In the genomic region with DNA sequence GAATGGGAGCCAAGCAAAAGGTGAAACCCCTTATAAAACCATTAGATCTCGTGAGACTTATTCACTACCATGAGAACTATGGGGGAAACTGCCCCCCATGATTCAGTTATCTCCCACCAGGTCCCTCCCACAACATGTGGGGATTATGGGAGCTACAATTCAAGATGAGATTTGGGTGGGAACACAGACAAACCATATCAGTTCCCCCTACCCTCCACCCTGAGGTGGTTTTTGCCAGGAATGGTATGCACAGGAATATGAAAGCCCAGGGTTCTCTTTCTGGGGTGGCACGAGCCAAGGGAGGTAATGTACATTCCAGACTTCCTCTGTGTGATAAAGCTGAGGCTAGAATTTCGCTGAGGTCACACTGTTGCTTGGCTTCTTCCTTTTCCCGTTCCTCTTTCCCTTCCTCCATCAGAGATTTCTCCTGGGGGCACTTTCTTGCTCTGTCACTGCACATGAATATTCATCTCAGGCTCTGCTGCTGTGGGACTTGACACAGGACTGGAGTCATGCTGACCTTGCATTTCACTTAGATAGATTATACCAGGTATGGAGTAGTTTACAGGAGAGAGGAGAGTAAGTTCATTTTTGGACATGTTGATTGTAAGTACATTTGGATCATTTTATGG, we compare ENCODE assay signal across 1 cellular context.
TF ChIP-seq lines count a peak whose summit lies in the region.

No MANE protein-coding gene starts in this region.

TF ChIP-seq in K562, 482 proteins besides CTCF, POLR2A, EP300 and RAD21 (continued from another document and continues in another):
- TF ChIP-seq, protein P1, sequence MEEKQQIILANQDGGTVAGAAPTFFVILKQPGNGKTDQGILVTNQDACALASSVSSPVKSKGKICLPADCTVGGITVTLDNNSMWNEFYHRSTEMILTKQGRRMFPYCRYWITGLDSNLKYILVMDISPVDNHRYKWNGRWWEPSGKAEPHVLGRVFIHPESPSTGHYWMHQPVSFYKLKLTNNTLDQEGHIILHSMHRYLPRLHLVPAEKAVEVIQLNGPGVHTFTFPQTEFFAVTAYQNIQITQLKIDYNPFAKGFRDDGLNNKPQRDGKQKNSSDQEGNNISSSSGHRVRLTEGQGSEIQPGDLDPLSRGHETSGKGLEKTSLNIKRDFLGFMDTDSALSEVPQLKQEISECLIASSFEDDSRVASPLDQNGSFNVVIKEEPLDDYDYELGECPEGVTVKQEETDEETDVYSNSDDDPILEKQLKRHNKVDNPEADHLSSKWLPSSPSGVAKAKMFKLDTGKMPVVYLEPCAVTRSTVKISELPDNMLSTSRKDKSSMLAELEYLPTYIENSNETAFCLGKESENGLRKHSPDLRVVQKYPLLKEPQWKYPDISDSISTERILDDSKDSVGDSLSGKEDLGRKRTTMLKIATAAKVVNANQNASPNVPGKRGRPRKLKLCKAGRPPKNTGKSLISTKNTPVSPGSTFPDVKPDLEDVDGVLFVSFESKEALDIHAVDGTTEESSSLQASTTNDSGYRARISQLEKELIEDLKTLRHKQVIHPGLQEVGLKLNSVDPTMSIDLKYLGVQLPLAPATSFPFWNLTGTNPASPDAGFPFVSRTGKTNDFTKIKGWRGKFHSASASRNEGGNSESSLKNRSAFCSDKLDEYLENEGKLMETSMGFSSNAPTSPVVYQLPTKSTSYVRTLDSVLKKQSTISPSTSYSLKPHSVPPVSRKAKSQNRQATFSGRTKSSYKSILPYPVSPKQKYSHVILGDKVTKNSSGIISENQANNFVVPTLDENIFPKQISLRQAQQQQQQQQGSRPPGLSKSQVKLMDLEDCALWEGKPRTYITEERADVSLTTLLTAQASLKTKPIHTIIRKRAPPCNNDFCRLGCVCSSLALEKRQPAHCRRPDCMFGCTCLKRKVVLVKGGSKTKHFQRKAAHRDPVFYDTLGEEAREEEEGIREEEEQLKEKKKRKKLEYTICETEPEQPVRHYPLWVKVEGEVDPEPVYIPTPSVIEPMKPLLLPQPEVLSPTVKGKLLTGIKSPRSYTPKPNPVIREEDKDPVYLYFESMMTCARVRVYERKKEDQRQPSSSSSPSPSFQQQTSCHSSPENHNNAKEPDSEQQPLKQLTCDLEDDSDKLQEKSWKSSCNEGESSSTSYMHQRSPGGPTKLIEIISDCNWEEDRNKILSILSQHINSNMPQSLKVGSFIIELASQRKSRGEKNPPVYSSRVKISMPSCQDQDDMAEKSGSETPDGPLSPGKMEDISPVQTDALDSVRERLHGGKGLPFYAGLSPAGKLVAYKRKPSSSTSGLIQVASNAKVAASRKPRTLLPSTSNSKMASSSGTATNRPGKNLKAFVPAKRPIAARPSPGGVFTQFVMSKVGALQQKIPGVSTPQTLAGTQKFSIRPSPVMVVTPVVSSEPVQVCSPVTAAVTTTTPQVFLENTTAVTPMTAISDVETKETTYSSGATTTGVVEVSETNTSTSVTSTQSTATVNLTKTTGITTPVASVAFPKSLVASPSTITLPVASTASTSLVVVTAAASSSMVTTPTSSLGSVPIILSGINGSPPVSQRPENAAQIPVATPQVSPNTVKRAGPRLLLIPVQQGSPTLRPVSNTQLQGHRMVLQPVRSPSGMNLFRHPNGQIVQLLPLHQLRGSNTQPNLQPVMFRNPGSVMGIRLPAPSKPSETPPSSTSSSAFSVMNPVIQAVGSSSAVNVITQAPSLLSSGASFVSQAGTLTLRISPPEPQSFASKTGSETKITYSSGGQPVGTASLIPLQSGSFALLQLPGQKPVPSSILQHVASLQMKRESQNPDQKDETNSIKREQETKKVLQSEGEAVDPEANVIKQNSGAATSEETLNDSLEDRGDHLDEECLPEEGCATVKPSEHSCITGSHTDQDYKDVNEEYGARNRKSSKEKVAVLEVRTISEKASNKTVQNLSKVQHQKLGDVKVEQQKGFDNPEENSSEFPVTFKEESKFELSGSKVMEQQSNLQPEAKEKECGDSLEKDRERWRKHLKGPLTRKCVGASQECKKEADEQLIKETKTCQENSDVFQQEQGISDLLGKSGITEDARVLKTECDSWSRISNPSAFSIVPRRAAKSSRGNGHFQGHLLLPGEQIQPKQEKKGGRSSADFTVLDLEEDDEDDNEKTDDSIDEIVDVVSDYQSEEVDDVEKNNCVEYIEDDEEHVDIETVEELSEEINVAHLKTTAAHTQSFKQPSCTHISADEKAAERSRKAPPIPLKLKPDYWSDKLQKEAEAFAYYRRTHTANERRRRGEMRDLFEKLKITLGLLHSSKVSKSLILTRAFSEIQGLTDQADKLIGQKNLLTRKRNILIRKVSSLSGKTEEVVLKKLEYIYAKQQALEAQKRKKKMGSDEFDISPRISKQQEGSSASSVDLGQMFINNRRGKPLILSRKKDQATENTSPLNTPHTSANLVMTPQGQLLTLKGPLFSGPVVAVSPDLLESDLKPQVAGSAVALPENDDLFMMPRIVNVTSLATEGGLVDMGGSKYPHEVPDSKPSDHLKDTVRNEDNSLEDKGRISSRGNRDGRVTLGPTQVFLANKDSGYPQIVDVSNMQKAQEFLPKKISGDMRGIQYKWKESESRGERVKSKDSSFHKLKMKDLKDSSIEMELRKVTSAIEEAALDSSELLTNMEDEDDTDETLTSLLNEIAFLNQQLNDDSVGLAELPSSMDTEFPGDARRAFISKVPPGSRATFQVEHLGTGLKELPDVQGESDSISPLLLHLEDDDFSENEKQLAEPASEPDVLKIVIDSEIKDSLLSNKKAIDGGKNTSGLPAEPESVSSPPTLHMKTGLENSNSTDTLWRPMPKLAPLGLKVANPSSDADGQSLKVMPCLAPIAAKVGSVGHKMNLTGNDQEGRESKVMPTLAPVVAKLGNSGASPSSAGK (IDR thresholded peaks at IDR 0.05), result 0 out of 2 replicates have a peak, but pooled peaks have one; percentile 21
- TF ChIP-seq ZNF431 (CRISPR knock-in tag; IDR thresholded peaks at IDR 0.05), result no peak
- no peak for TF ChIP-seq NRF1 (conservative IDR thresholded peaks at IDR 0.05 in 1 of 2, IDR thresholded peaks at IDR 0.05 in 1 of 2)
- TF ChIP-seq EZH2 (IDR thresholded peaks at IDR 0.05; ENCODE audit: borderline replicate concordance, low read depth, low read length), result no peak
- 0 out of 2 replicates have a peak, but pooled peaks have one; percentile 25 for TF ChIP-seq EP400 (IDR thresholded peaks at IDR 0.05)
- TF ChIP-seq, protein P2, sequence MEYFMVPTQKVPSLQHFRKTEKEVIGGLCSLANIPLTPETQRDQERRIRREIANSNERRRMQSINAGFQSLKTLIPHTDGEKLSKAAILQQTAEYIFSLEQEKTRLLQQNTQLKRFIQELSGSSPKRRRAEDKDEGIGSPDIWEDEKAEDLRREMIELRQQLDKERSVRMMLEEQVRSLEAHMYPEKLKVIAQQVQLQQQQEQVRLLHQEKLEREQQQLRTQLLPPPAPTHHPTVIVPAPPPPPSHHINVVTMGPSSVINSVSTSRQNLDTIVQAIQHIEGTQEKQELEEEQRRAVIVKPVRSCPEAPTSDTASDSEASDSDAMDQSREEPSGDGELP (CRISPR knock-in tag; IDR thresholded peaks at IDR 0.05; ENCODE audit: borderline replicate concordance), result no peak
- TF ChIP-seq SRSF1 (IDR thresholded peaks at IDR 0.05; ENCODE audit: low read depth, low read length), result no peak
- no peak for TF ChIP-seq SNRNP70 (optimal IDR thresholded peaks at IDR 0.05; ENCODE audit: low read depth, low read length)
- TF ChIP-seq, protein P3, sequence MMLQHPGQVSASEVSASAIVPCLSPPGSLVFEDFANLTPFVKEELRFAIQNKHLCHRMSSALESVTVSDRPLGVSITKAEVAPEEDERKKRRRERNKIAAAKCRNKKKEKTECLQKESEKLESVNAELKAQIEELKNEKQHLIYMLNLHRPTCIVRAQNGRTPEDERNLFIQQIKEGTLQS (IDR thresholded peaks at IDR 0.05), result no peak
- TF ChIP-seq, protein P3 (CRISPR knock-in tag; conservative IDR thresholded peaks at IDR 0.05), result no peak
- TF ChIP-seq RNF2 (IDR thresholded peaks at IDR 0.05), result no peak
- TF ChIP-seq MTA2 (IDR thresholded peaks at IDR 0.05; ENCODE audit: low read depth), result no peak
- no peak for TF ChIP-seq CEBPG (CRISPR knock-in tag; IDR thresholded peaks at IDR 0.05)
- TF ChIP-seq CEBPG (tag; conservative IDR thresholded peaks at IDR 0.05 in 1 of 2, IDR thresholded peaks at IDR 0.05 in 1 of 2), result no peak
- no peak for TF ChIP-seq RB1 (IDR thresholded peaks at IDR 0.05; ENCODE audit: low read depth)
- no peak for TF ChIP-seq NUFIP1 (IDR thresholded peaks at IDR 0.05; ENCODE audit: partially characterized antibody)
- no peak for TF ChIP-seq RBM39 (optimal IDR thresholded peaks at IDR 0.05; ENCODE audit: low read depth, low read length)
- TF ChIP-seq YBX1 (IDR thresholded peaks at IDR 0.05), result no peak
- no peak for TF ChIP-seq ZNF780A (CRISPR knock-in tag; IDR thresholded peaks at IDR 0.05)
- TF ChIP-seq NEUROD1 (IDR thresholded peaks at IDR 0.05; ENCODE audit: borderline replicate concordance, low read depth, low read length, partially characterized antibody), result no peak
- TF ChIP-seq SP1 (CRISPR knock-in tag; IDR thresholded peaks at IDR 0.05), result no peak
- 0 out of 2 replicates have a peak, but pooled peaks have one; percentile 11 for TF ChIP-seq CREM (IDR thresholded peaks at IDR 0.05; ENCODE audit: low read depth)
- no peak for TF ChIP-seq CHCHD3 (CRISPR knock-in tag; IDR thresholded peaks at IDR 0.05)
- peak; percentile 51; the same call in 1 of the 2 replicates for TF ChIP-seq NFRKB (IDR thresholded peaks at IDR 0.05; ENCODE audit: low read depth)
- TF ChIP-seq TEAD4 (IDR thresholded peaks at IDR 0.05; ENCODE audit: low read length), result peak; percentile 32; the same call in 1 of the 2 replicates
- TF ChIP-seq TEAD4 (CRISPR knock-in tag; IDR thresholded peaks at IDR 0.05; ENCODE audit: borderline replicate concordance), result no peak
- TF ChIP-seq TAF9B (IDR thresholded peaks at IDR 0.05; ENCODE audit: partially characterized antibody), result no peak
- no peak for TF ChIP-seq CHD2 (IDR thresholded peaks at IDR 0.05; ENCODE audit: low read depth, low read length)
- TF ChIP-seq, protein P4, sequence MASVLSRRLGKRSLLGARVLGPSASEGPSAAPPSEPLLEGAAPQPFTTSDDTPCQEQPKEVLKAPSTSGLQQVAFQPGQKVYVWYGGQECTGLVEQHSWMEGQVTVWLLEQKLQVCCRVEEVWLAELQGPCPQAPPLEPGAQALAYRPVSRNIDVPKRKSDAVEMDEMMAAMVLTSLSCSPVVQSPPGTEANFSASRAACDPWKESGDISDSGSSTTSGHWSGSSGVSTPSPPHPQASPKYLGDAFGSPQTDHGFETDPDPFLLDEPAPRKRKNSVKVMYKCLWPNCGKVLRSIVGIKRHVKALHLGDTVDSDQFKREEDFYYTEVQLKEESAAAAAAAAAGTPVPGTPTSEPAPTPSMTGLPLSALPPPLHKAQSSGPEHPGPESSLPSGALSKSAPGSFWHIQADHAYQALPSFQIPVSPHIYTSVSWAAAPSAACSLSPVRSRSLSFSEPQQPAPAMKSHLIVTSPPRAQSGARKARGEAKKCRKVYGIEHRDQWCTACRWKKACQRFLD (CRISPR knock-in tag; IDR thresholded peaks at IDR 0.05), result no peak
- TF ChIP-seq POLR3G (IDR thresholded peaks at IDR 0.05; ENCODE audit: extremely low read depth, insufficient read length, insufficient replicate concordance), result no peak
- no peak for TF ChIP-seq HDAC8 (tag; IDR thresholded peaks at IDR 0.05)
- TF ChIP-seq SMAD2 (IDR thresholded peaks at IDR 0.05; ENCODE audit: low read depth, low read length), result no peak
- no peak for TF ChIP-seq NBN (IDR thresholded peaks at IDR 0.05; ENCODE audit: low read depth)
- TF ChIP-seq ARID1B (IDR thresholded peaks at IDR 0.05), result peak; percentile 53
- TF ChIP-seq ZNF75A (CRISPR knock-in tag; IDR thresholded peaks at IDR 0.05), result no peak
- TF ChIP-seq RCOR1 (IDR thresholded peaks at IDR 0.05; ENCODE audit: borderline replicate concordance in 1 of 2, low read depth in 2 of 2, low read length in 2 of 2), result peak in 1 of 2 experiments; percentile 56; a peak in 2 of 4 replicates
- TF ChIP-seq, protein P5, sequence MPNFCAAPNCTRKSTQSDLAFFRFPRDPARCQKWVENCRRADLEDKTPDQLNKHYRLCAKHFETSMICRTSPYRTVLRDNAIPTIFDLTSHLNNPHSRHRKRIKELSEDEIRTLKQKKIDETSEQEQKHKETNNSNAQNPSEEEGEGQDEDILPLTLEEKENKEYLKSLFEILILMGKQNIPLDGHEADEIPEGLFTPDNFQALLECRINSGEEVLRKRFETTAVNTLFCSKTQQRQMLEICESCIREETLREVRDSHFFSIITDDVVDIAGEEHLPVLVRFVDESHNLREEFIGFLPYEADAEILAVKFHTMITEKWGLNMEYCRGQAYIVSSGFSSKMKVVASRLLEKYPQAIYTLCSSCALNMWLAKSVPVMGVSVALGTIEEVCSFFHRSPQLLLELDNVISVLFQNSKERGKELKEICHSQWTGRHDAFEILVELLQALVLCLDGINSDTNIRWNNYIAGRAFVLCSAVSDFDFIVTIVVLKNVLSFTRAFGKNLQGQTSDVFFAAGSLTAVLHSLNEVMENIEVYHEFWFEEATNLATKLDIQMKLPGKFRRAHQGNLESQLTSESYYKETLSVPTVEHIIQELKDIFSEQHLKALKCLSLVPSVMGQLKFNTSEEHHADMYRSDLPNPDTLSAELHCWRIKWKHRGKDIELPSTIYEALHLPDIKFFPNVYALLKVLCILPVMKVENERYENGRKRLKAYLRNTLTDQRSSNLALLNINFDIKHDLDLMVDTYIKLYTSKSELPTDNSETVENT (CRISPR knock-in tag; IDR thresholded peaks at IDR 0.05), result no peak
- TF ChIP-seq, protein P6, sequence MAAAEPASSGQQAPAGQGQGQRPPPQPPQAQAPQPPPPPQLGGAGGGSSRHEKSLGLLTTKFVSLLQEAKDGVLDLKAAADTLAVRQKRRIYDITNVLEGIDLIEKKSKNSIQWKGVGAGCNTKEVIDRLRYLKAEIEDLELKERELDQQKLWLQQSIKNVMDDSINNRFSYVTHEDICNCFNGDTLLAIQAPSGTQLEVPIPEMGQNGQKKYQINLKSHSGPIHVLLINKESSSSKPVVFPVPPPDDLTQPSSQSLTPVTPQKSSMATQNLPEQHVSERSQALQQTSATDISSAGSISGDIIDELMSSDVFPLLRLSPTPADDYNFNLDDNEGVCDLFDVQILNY (CRISPR knock-in tag; IDR thresholded peaks at IDR 0.05), result no peak
- TF ChIP-seq ZNF699 (CRISPR knock-in tag; IDR thresholded peaks at IDR 0.05; ENCODE audit: insufficient replicate concordance), result no peak
